Comparison of ENCODE assay signal across 11 cellular contexts in the genomic region with DNA sequence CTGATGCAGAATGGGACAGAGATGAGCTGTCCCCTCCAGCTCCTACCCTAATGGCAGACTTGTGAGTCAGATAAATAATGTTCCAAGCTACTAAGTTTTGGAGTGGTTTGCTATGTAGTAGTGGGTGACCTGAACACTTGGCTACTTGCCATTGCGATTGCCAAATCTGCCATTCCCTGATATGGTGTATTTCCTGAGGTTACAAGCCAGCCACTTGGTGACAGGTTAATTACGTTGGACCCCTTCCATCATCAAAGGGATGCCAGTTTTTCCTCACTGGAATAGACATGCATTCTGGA. TPM values are rescaled to one million over a fixed set of nuclear protein-coding genes. Genes with fewer than 3 reads are reported as not detected.
A peak's percentile ranks its signal among the peaks of the same experiment; 100 is the strongest.
DNase-seq lines count a peak whose midpoint lies in the region; ATAC-seq and TF ChIP-seq lines count a peak whose summit lies in the region.
"Had no signal": no experiment of that assay in that cellular context is flagged by ENCODE, and none has a peak within 500 bp of the region (broad histone marks: within the 10 kb centered on the region; RNA-seq: fewer than 3 reads in every experiment).

No MANE protein-coding gene starts in this region.

- intact Hi-C loops in posterior vena cava (cut with DNase I) = no loop called here

- H3K4me1 Mint-ChIP-seq in natural killer cell treated with Interleukin-12 subunit alpha and Interleukin-12 subunit beta and Interleukin-15 and Interleukin-18, amount 100 ng/mL, for 72 hours (ENCODE audit: low read depth in 2 of 2) = peaks cover 19 to 23% of the 10 kb centered on the region in 2 donors

- H3K27me3 ChIP-seq in RWPE2 (ENCODE audit: insufficient read depth, poor library complexity, severe bottlenecking) = no peaks in the 10 kb centered on the region

- H3K4me3 ChIP-seq in RWPE2 (ENCODE audit: severe bottlenecking) = no peak overlapping the region
- H3K4me3 ChIP-seq in fibroblast of the aortic adventitia (ENCODE audit: low read depth, low read length) = no peak overlapping the region
- no peak overlapping the region for H3K4me3 ChIP-seq in skeletal muscle cell (ENCODE audit: low read depth, low read length)

- no peak overlapping the region for H3K27ac Mint-ChIP-seq in natural killer cell treated with Interleukin-12 subunit alpha and Interleukin-12 subunit beta and Interleukin-15 and Interleukin-18, amount 100 ng/mL, for 72 hours

- H3K36me3 ChIP-seq in RWPE2 (ENCODE audit: low read depth) = peaks cover 97% of the 10 kb centered on the region

- H3K27ac ChIP-seq in RWPE2 (ENCODE audit: poor library complexity, severe bottlenecking) = peak overlapping the region; percentile 58

- peak; percentile 75 for ATAC-seq in RWPE2 (ENCODE audit: low read depth)
- ATAC-seq in natural killer cell treated with Interleukin-12 subunit alpha and Interleukin-12 subunit beta and Interleukin-15 and Interleukin-18, amount 100 ng/mL, for 72 hours = no peak
- ATAC-seq in HG02763 (IDR thresholded peaks at IDR 0.05; ENCODE audit: unreplicated experiment) = no peak

- H3K9me3 Mint-ChIP-seq in natural killer cell treated with Interleukin-12 subunit alpha and Interleukin-12 subunit beta and Interleukin-15 and Interleukin-18, amount 100 ng/mL, for 72 hours = no peaks in the 10 kb centered on the region

- H3K4me3 Mint-ChIP-seq in natural killer cell treated with Interleukin-12 subunit alpha and Interleukin-12 subunit beta and Interleukin-15 and Interleukin-18, amount 100 ng/mL, for 72 hours = no peak overlapping the region

- peaks cover 24% of the 10 kb centered on the region for H3K36me3 Mint-ChIP-seq in natural killer cell treated with Interleukin-12 subunit alpha and Interleukin-12 subunit beta and Interleukin-15 and Interleukin-18, amount 100 ng/mL, for 72 hours

- peaks cover 28% of the 10 kb centered on the region for H3K4me1 ChIP-seq in RWPE2 (ENCODE audit: insufficient read depth, poor library complexity, severe bottlenecking)

- TF ChIP-seq CTCF in RWPE2 (IDR thresholded peaks at IDR 0.05; ENCODE audit: poor library complexity, severe bottlenecking) (no peak), fibroblast of the aortic adventitia (IDR thresholded peaks at IDR 0.05; ENCODE audit: insufficient read depth, low read length) (no peak)

- H3K9me3 ChIP-seq in RWPE2 (ENCODE audit: severe bottlenecking) = no peaks in the 10 kb centered on the region

- H3K27me3 Mint-ChIP-seq in natural killer cell treated with Interleukin-12 subunit alpha and Interleukin-12 subunit beta and Interleukin-15 and Interleukin-18, amount 100 ng/mL, for 72 hours = no peaks in the 10 kb centered on the region

- DNase-seq in GM04504 (ENCODE audit: low read depth) (peak; percentile 78), RWPE2 (ENCODE audit: low spot score) (no peak), fibroblast of the aortic adventitia (ENCODE audit: low read depth) (peak; percentile 87), skeletal muscle cell (ENCODE audit: low read depth) (peak; percentile 74), NCI-H2171 treated with DMSO at 0.1 percent for 48 hours (lab: John Stamatoyannopoulos, UW) (no peak), posterior vena cava (ENCODE audit: low spot score) (no peak)
- no peak for DNase-seq in natural killer cell treated with Interleukin-12 subunit alpha and Interleukin-12 subunit beta and Interleukin-15 and Interleukin-18, amount 100 ng/mL, for 72 hours (ENCODE audit: low spot score)
- DNase-seq: activated CD4-positive, CD25-positive, alpha-beta regulatory T cell; GOT3; NCI-H524 treated with DMSO at 0.1 percent for 48 hours had no signal

RNA-seq across cellular contexts. Expression of a gene that starts 33.6 kb away (rescaled TPM):
- total RNA-seq in fibroblast of the aortic adventitia (ENCODE audit: low replicate concordance) (431 and 447 TPM in 2 replicates), posterior vena cava (100 to 1,000 TPM; 311 to 339 TPM)
- total RNA-seq in natural killer cell treated with Interleukin-12 subunit alpha and Interleukin-12 subunit beta and Interleukin-15 and Interleukin-18, amount 100 ng/mL, for 72 hours = 100 to 1,000 TPM; 134 to 226 TPM

RNA-seq across cellular contexts. Expression of a gene that starts 38.6 kb away (rescaled TPM):
- total RNA-seq in fibroblast of the aortic adventitia (ENCODE audit: low replicate concordance) (8.5 and 24.1 TPM in 2 replicates), posterior vena cava (100 to 1,000 TPM in 1 of 2 donors, 10 to 100 TPM in 1; 40.0 to 129 TPM)
- total RNA-seq in natural killer cell treated with Interleukin-12 subunit alpha and Interleukin-12 subunit beta and Interleukin-15 and Interleukin-18, amount 100 ng/mL, for 72 hours = 10 to 100 TPM; 16.1 to 25.2 TPM

Comparison
In these comparisons a context has a peak if more than half of its experiments do, and no peak if none do; other contexts are left out.
1. DNase-seq: peak in GM04504 (single experiment), fibroblast of the aortic adventitia (single experiment) and skeletal muscle cell (single experiment); none in RWPE2 (single experiment), NCI-H2171 treated with DMSO at 0.1 percent for 48 hours (single experiment), natural killer cell treated with Interleukin-12 subunit alpha and Interleukin-12 subunit beta and Interleukin-15 and Interleukin-18, amount 100 ng/mL, for 72 hours (single experiment) and posterior vena cava (single experiment).